In the genomic region with DNA sequence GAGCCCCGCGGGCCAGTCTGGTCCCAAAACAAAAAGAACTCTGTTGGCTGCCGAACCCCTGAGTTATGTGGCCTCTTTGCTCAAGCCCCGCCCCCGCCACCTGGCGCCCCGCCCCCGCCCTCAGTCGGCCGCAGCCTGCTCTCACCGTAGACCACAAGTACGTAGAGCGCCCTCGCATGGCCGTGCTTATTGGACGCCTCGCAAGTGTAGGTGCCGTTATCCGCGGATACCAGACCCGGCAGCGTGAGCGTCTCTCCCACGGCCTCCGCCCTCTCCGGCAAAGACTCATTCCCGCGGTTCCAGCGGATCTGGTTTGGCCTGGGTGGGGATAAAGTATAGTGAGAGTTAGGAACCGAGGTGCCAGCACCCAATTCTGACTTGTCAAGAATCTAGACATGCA, we compare ENCODE assay signal across 8 cellular contexts. TPM values are rescaled to one million over a fixed set of nuclear protein-coding genes. Genes with fewer than 3 reads are reported as not detected.
DNase-seq lines count a peak whose midpoint lies in the region; ATAC-seq and TF ChIP-seq lines count a peak whose summit lies in the region.

No MANE protein-coding gene starts in this region.

- H3K4me3 ChIP-seq in BE2C (ENCODE audit: low read depth, low read length): no peak overlapping the region

- no peaks in the 10 kb centered on the region for H3K36me3 ChIP-seq in BE2C

- peak; percentile 56 for DNase-seq in NCI-H82 (lab: John Stamatoyannopoulos, UW)
- DNase-seq in NCI-H82 treated with DMSO at 0.1 percent for 48 hours (lab: John Stamatoyannopoulos, UW; ENCODE audit: unreplicated experiment): no peak
- DNase-seq in activated T-helper 1 cell treated with anti-CD3 and anti-CD28 coated beads, Interleukin-12 subunit alpha, Interleukin-12 subunit beta, Interleukin-2, Interleukin-4 antibody, amounts not matched to agents 30 ng/mL and 10 ng/mL and 1 ng/mL, durations not matched to agents 14 hours and 24 hours and 36 hours (ENCODE audit: low spot score): peak; percentile 80
- peak; percentile 91 for DNase-seq in iPS-NIHi7 (ENCODE audit: extremely low spot score)
- DNase-seq in stimulated activated CD8-positive, alpha-beta memory T cell treated with anti-CD3 and anti-CD28 coated beads, Interleukin-2, amount 100 ng/mL, for 48 hours (ENCODE audit: low read depth in 2 of 2): peak; percentile 81 to 82
- DNase-seq in BE2C: no peak

- no peak overlapping the region for H3K4me3 Mint-ChIP-seq in activated T-helper 1 cell treated with anti-CD3 and anti-CD28 coated beads, Interleukin-12 subunit alpha, Interleukin-12 subunit beta, Interleukin-2, Interleukin-4 antibody, amounts not matched to agents 30 ng/mL and 10 ng/mL and 1 ng/mL, durations not matched to agents 14 hours and 24 hours and 36 hours

- no peak for TF ChIP-seq CTCF in BE2C (IDR thresholded peaks at IDR 0.05; ENCODE audit: low read depth, low read length)

- peaks cover 7% of the 10 kb centered on the region for H3K27me3 Mint-ChIP-seq in activated T-helper 1 cell treated with anti-CD3 and anti-CD28 coated beads, Interleukin-12 subunit alpha, Interleukin-12 subunit beta, Interleukin-2, Interleukin-4 antibody, amounts not matched to agents 30 ng/mL and 10 ng/mL and 1 ng/mL, durations not matched to agents 14 hours and 24 hours and 36 hours (ENCODE audit: insufficient read depth)

- H3K9me3 Mint-ChIP-seq in activated T-helper 1 cell treated with anti-CD3 and anti-CD28 coated beads, Interleukin-12 subunit alpha, Interleukin-12 subunit beta, Interleukin-2, Interleukin-4 antibody, amounts not matched to agents 30 ng/mL and 10 ng/mL and 1 ng/mL, durations not matched to agents 14 hours and 24 hours and 36 hours: no peaks in the 10 kb centered on the region

- H3K27ac Mint-ChIP-seq in activated T-helper 1 cell treated with anti-CD3 and anti-CD28 coated beads, Interleukin-12 subunit alpha, Interleukin-12 subunit beta, Interleukin-2, Interleukin-4 antibody, amounts not matched to agents 30 ng/mL and 10 ng/mL and 1 ng/mL, durations not matched to agents 14 hours and 24 hours and 36 hours: no peak overlapping the region

- intact Hi-C loops in activated T-helper 1 cell treated with anti-CD3 and anti-CD28 coated beads, Interleukin-12 subunit alpha, Interleukin-12 subunit beta, Interleukin-2, Interleukin-4 antibody, amounts not matched to agents 30 ng/mL and 10 ng/mL and 1 ng/mL, durations not matched to agents 14 hours and 24 hours and 36 hours (cut with micrococcal nuclease): no loop called here

- peaks cover 29% of the 10 kb centered on the region for H3K4me1 Mint-ChIP-seq in activated T-helper 1 cell treated with anti-CD3 and anti-CD28 coated beads, Interleukin-12 subunit alpha, Interleukin-12 subunit beta, Interleukin-2, Interleukin-4 antibody, amounts not matched to agents 30 ng/mL and 10 ng/mL and 1 ng/mL, durations not matched to agents 14 hours and 24 hours and 36 hours (ENCODE audit: low read depth)

- H3K4me1 ChIP-seq in BE2C: no peaks in the 10 kb centered on the region

- H3K9me3 ChIP-seq in BE2C: no peaks in the 10 kb centered on the region; the same call in 1 of the 2 replicates

- no peaks in the 10 kb centered on the region for H3K36me3 Mint-ChIP-seq in activated T-helper 1 cell treated with anti-CD3 and anti-CD28 coated beads, Interleukin-12 subunit alpha, Interleukin-12 subunit beta, Interleukin-2, Interleukin-4 antibody, amounts not matched to agents 30 ng/mL and 10 ng/mL and 1 ng/mL, durations not matched to agents 14 hours and 24 hours and 36 hours (ENCODE audit: low read depth)

- H3K27me3 ChIP-seq in BE2C: no peaks in the 10 kb centered on the region

- ATAC-seq in HG03439 (IDR thresholded peaks at IDR 0.05; ENCODE audit: unreplicated experiment) (no peak), GM18520 (IDR thresholded peaks at IDR 0.05; ENCODE audit: unreplicated experiment) (no peak)

RNA-seq across cellular contexts. Expression of gene ZNF428, which starts 5.5 kb away (rescaled TPM):
- 17.9 and 20.3 TPM in 2 replicates for total RNA-seq in activated T-helper 1 cell treated with anti-CD3 and anti-CD28 coated beads, Interleukin-12 subunit alpha, Interleukin-12 subunit beta, Interleukin-2, Interleukin-4 antibody, amounts not matched to agents 30 ng/mL and 10 ng/mL and 1 ng/mL, durations not matched to agents 14 hours and 24 hours and 36 hours
- 235 TPM for polyA plus RNA-seq in BE2C (2012; ENCODE audit: insufficient read depth, insufficient read length, low read depth)

RNA-seq across cellular contexts. Expression of gene SRRM5, which starts 13.0 kb away (rescaled TPM):
- total RNA-seq in activated T-helper 1 cell treated with anti-CD3 and anti-CD28 coated beads, Interleukin-12 subunit alpha, Interleukin-12 subunit beta, Interleukin-2, Interleukin-4 antibody, amounts not matched to agents 30 ng/mL and 10 ng/mL and 1 ng/mL, durations not matched to agents 14 hours and 24 hours and 36 hours: 0.10 and 0.13 TPM in 2 replicates
- polyA plus RNA-seq in BE2C (2012; ENCODE audit: insufficient read depth, insufficient read length, low read depth): 0.45 TPM

RNA-seq across cellular contexts. Expression of gene CADM4, which starts 14.7 kb away (rescaled TPM):
- total RNA-seq in activated T-helper 1 cell treated with anti-CD3 and anti-CD28 coated beads, Interleukin-12 subunit alpha, Interleukin-12 subunit beta, Interleukin-2, Interleukin-4 antibody, amounts not matched to agents 30 ng/mL and 10 ng/mL and 1 ng/mL, durations not matched to agents 14 hours and 24 hours and 36 hours: 0.32 and 0.39 TPM in 2 replicates
- polyA plus RNA-seq in BE2C (2012; ENCODE audit: insufficient read depth, insufficient read length, low read depth): 8.9 TPM

RNA-seq across cellular contexts. Expression of gene ZNF576, which starts 28.5 kb away (rescaled TPM):
- total RNA-seq in activated T-helper 1 cell treated with anti-CD3 and anti-CD28 coated beads, Interleukin-12 subunit alpha, Interleukin-12 subunit beta, Interleukin-2, Interleukin-4 antibody, amounts not matched to agents 30 ng/mL and 10 ng/mL and 1 ng/mL, durations not matched to agents 14 hours and 24 hours and 36 hours: 17.3 and 18.6 TPM in 2 replicates
- polyA plus RNA-seq in BE2C (2012; ENCODE audit: insufficient read depth, insufficient read length, low read depth): 39.9 TPM

RNA-seq across cellular contexts. Expression of gene IRGQ, which starts 29.0 kb away (rescaled TPM):
- 33.5 and 34.9 TPM in 2 replicates for total RNA-seq in activated T-helper 1 cell treated with anti-CD3 and anti-CD28 coated beads, Interleukin-12 subunit alpha, Interleukin-12 subunit beta, Interleukin-2, Interleukin-4 antibody, amounts not matched to agents 30 ng/mL and 10 ng/mL and 1 ng/mL, durations not matched to agents 14 hours and 24 hours and 36 hours
- 12.9 TPM for polyA plus RNA-seq in BE2C (2012; ENCODE audit: insufficient read depth, insufficient read length, low read depth)

Comparison
In these comparisons a context has a peak if more than half of its experiments do, and no peak if none do; other contexts are left out.
1. DNase-seq: peak in NCI-H82 (single experiment), activated T-helper 1 cell treated with anti-CD3 and anti-CD28 coated beads, Interleukin-12 subunit alpha, Interleukin-12 subunit beta, Interleukin-2, Interleukin-4 antibody, amounts not matched to agents 30 ng/mL and 10 ng/mL and 1 ng/mL, durations not matched to agents 14 hours and 24 hours and 36 hours (single experiment), iPS-NIHi7 (single experiment) and stimulated activated CD8-positive, alpha-beta memory T cell treated with anti-CD3 and anti-CD28 coated beads, Interleukin-2, amount 100 ng/mL, for 48 hours (2 of 2); none in NCI-H82 treated with DMSO at 0.1 percent for 48 hours (single experiment) and BE2C (single experiment).